ENCODE assay signal across 1 cellular context in genomic region chr12:93094988-93095737, GRCh38.
A peak's percentile ranks its signal among the peaks of the same experiment; 100 is the strongest.
TF ChIP-seq lines count a peak whose summit lies in the region.

No MANE protein-coding gene starts in this region.

TF ChIP-seq in HepG2, 621 proteins besides CTCF, POLR2A, EP300 and RAD21 (continued from another document):
- TF ChIP-seq, protein P1, sequence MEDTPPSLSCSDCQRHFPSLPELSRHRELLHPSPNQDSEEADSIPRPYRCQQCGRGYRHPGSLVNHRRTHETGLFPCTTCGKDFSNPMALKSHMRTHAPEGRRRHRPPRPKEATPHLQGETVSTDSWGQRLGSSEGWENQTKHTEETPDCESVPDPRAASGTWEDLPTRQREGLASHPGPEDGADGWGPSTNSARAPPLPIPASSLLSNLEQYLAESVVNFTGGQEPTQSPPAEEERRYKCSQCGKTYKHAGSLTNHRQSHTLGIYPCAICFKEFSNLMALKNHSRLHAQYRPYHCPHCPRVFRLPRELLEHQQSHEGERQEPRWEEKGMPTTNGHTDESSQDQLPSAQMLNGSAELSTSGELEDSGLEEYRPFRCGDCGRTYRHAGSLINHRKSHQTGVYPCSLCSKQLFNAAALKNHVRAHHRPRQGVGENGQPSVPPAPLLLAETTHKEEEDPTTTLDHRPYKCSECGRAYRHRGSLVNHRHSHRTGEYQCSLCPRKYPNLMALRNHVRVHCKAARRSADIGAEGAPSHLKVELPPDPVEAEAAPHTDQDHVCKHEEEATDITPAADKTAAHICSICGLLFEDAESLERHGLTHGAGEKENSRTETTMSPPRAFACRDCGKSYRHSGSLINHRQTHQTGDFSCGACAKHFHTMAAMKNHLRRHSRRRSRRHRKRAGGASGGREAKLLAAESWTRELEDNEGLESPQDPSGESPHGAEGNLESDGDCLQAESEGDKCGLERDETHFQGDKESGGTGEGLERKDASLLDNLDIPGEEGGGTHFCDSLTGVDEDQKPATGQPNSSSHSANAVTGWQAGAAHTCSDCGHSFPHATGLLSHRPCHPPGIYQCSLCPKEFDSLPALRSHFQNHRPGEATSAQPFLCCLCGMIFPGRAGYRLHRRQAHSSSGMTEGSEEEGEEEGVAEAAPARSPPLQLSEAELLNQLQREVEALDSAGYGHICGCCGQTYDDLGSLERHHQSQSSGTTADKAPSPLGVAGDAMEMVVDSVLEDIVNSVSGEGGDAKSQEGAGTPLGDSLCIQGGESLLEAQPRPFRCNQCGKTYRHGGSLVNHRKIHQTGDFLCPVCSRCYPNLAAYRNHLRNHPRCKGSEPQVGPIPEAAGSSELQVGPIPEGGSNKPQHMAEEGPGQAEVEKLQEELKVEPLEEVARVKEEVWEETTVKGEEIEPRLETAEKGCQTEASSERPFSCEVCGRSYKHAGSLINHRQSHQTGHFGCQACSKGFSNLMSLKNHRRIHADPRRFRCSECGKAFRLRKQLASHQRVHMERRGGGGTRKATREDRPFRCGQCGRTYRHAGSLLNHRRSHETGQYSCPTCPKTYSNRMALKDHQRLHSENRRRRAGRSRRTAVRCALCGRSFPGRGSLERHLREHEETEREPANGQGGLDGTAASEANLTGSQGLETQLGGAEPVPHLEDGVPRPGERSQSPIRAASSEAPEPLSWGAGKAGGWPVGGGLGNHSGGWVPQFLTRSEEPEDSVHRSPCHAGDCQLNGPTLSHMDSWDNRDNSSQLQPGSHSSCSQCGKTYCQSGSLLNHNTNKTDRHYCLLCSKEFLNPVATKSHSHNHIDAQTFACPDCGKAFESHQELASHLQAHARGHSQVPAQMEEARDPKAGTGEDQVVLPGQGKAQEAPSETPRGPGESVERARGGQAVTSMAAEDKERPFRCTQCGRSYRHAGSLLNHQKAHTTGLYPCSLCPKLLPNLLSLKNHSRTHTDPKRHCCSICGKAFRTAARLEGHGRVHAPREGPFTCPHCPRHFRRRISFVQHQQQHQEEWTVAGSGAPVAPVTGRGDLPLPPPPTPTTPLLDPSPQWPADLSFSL (CRISPR knock-in tag; IDR thresholded peaks at IDR 0.05) = peak; percentile 58; the same call in 1 of the 2 replicates
- no peak for TF ChIP-seq TEAD2 (CRISPR knock-in tag; IDR thresholded peaks at IDR 0.05)
